ENCODE assay signal across 16 cellular contexts in the genomic region with DNA sequence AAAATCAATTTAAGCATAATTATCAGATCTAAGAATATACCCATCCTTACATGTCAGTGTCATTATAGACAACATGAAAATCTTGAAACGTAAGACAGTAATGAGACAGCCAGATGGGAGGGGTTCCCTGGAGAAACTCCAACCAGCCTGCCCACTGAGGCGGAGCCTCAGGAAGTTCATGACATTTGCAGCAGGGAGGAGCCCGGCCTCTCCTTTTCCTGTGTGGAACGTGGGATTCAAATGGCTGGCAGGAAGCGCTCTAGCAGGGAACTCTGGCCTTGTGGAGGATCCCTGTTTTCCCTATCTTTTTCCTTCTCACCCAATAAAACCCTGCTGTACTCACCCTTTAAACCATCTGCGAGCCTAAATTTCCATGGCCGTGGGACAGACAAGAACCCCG.
DNase-seq lines count a peak whose midpoint lies in the region; ATAC-seq, FAIRE-seq and TF ChIP-seq lines count a peak whose summit lies in the region.
"Had no signal": no experiment of that assay in that cellular context is flagged by ENCODE, and none has a peak within 500 bp of the region (broad histone marks: within the 10 kb centered on the region; RNA-seq: fewer than 3 reads in every experiment).

No MANE protein-coding gene starts in this region.

- H3K4me3 Mint-ChIP-seq in activated naive CD8-positive, alpha-beta T cell treated with anti-CD3 and anti-CD28 coated beads for 36 hours = no peak overlapping the region
- H3K4me3 Mint-ChIP-seq: activated naive CD8-positive, alpha-beta T cell; stimulated activated memory B cell treated with anti-CD40 and anti-IgM and Interleukin-4, amounts not matched to agents 10 μg/mL and 1 μg/mL and 100 μg/mL, for 72 hours had no signal

- no peaks in the 10 kb centered on the region for H3K27me3 ChIP-seq in psoas muscle (ENCODE audit: insufficient read depth in 3 of 3, low read length in 2 of 3)
- H3K27me3 ChIP-seq: ovary had no signal

- no peaks in the 10 kb centered on the region for H3K27me3 Mint-ChIP-seq in activated naive CD8-positive, alpha-beta T cell treated with anti-CD3 and anti-CD28 coated beads for 36 hours
- H3K27me3 Mint-ChIP-seq: activated naive CD8-positive, alpha-beta T cell; stimulated activated memory B cell treated with anti-CD40 and anti-IgM and Interleukin-4, amounts not matched to agents 10 μg/mL and 1 μg/mL and 100 μg/mL, for 72 hours had no signal

- H3K9me3 Mint-ChIP-seq in activated naive CD8-positive, alpha-beta T cell treated with anti-CD3 and anti-CD28 coated beads for 36 hours = peaks cover 3% of the 10 kb centered on the region

- H3K9me3 ChIP-seq in psoas muscle = peaks cover 10% of the 10 kb centered on the region
- H3K9me3 ChIP-seq: ovary had no signal

- H3K36me3 ChIP-seq in psoas muscle (ENCODE audit: insufficient read depth in 1 of 2, low read depth in 1 of 2) = no peaks in the 10 kb centered on the region
- H3K36me3 ChIP-seq: ovary had no signal

- H3K36me3 Mint-ChIP-seq in activated naive CD8-positive, alpha-beta T cell treated with anti-CD3 and anti-CD28 coated beads for 36 hours = no peaks in the 10 kb centered on the region
- H3K36me3 Mint-ChIP-seq: activated naive CD8-positive, alpha-beta T cell; stimulated activated memory B cell treated with anti-CD40 and anti-IgM and Interleukin-4, amounts not matched to agents 10 μg/mL and 1 μg/mL and 100 μg/mL, for 72 hours had no signal

- H3K4me1 Mint-ChIP-seq in activated naive CD8-positive, alpha-beta T cell treated with anti-CD3 and anti-CD28 coated beads for 36 hours = no peaks in the 10 kb centered on the region
- H3K4me1 Mint-ChIP-seq: stimulated activated memory B cell treated with anti-CD40 and anti-IgM and Interleukin-4, amounts not matched to agents 10 μg/mL and 1 μg/mL and 100 μg/mL, for 72 hours had no signal

- intact Hi-C loops in left cardiac atrium (cut with DNase I) = no loop called here
- intact Hi-C loops in psoas muscle (cut with DNase I) = no loop called here

- TF ChIP-seq CTCF in psoas muscle (IDR thresholded peaks at IDR 0.05) = no peak

- FAIRE-seq in urothelium cell line (lab: Jason Lieb, UNC) = no peak
- FAIRE-seq: colon had no signal

- ATAC-seq in left cardiac atrium (peak; percentile 50 to 79), psoas muscle (peak in 1 of 4 donors; percentile 37), HG02571 (IDR thresholded peaks at IDR 0.05; ENCODE audit: unreplicated experiment) (no peak)
- ATAC-seq: Panc1; stimulated activated memory B cell treated with anti-CD40 and anti-IgM and Interleukin-4, amounts not matched to agents 10 μg/mL and 1 μg/mL and 100 μg/mL, for 72 hours had no signal

- peak overlapping the region; percentile 56 for H3K27ac ChIP-seq in psoas muscle
- H3K27ac ChIP-seq: HL-60, ovary had no signal

- no peak overlapping the region for H3K27ac Mint-ChIP-seq in activated naive CD8-positive, alpha-beta T cell treated with anti-CD3 and anti-CD28 coated beads for 36 hours
- H3K27ac Mint-ChIP-seq: activated naive CD8-positive, alpha-beta T cell; stimulated activated memory B cell treated with anti-CD40 and anti-IgM and Interleukin-4, amounts not matched to agents 10 μg/mL and 1 μg/mL and 100 μg/mL, for 72 hours had no signal

- no peaks in the 10 kb centered on the region for H3K4me1 ChIP-seq in psoas muscle

- peak; percentile 22 for DNase-seq in ELF-1 (ENCODE audit: low read depth, low spot score)
- peak; percentile 29 for DNase-seq in SK-N-DZ (ENCODE audit: low spot score)
- DNase-seq in left cardiac atrium = peak; percentile 55
- DNase-seq in psoas muscle = peak; percentile 16 to 36
- no peak for DNase-seq in OCI-M1 (lab: John Stamatoyannopoulos, UW)
- DNase-seq in urothelium cell line (ENCODE audit: low spot score) = no peak
- DNase-seq in activated naive CD8-positive, alpha-beta T cell treated with anti-CD3 and anti-CD28 coated beads for 36 hours = no peak
- DNase-seq: C1 segment of cervical spinal cord, T-helper 9 cell had no signal

- 58 to 64% (median 64%) methylated on average over 8 of the region's 8 CpGs for WGBS in psoas muscle, 3 donors

- H3K4me3 ChIP-seq in psoas muscle = no peak overlapping the region
- H3K4me3 ChIP-seq: ovary had no signal

Comparison
In these comparisons a context has a peak if more than half of its experiments do, and no peak if none do; other contexts are left out.
1. DNase-seq: peak in ELF-1 (single experiment), SK-N-DZ (single experiment), left cardiac atrium (single experiment) and psoas muscle (2 of 2); none in OCI-M1 (single experiment), urothelium cell line (single experiment) and activated naive CD8-positive, alpha-beta T cell treated with anti-CD3 and anti-CD28 coated beads for 36 hours (single experiment).